Comparison of ENCODE assay signal across 8 cellular contexts in genomic region chr2:217785544-217786045, GRCh38.
A peak's percentile ranks its signal among the peaks of the same experiment; 100 is the strongest.
DNase-seq lines count a peak whose midpoint lies in the region; ATAC-seq, FAIRE-seq and TF ChIP-seq lines count a peak whose summit lies in the region.

No MANE protein-coding gene starts in this region.

- H3K56ac ChIP-seq in H1 (replicated peaks; ENCODE audit: insufficient read length, low read depth, low read length) = no peak overlapping the region

- peak; percentile 93 for TF ChIP-seq CTCF in activated CD8-positive, alpha-beta T cell treated with anti-CD3 and anti-CD28 coated beads for 36 hours (IDR thresholded peaks at IDR 0.05)
- TF ChIP-seq CTCF in H1 (IDR thresholded peaks at IDR 0.05; ENCODE audit: control extremely low read depth in 1 of 3, insufficient read depth in 1 of 3, low read depth in 1 of 3, low read length in 3 of 3) = peak; percentile 93 to 98 (median 96)
- TF ChIP-seq CTCF in mesothelial cell of epicardium (IDR thresholded peaks at IDR 0.05; ENCODE audit: unreplicated experiment) = peak; percentile 92

- no peaks in the 10 kb centered on the region for H3K36me3 ChIP-seq in H1 (ENCODE audit: control insufficient read depth in 2 of 4, insufficient read depth in 4 of 4, low read length in 3 of 4)

- 28% methylated on average over 10 of the region's 10 CpGs; no CpG with 5 or more reads in 1 of the 2 experiments for WGBS in H1 (ENCODE audit: extremely low coverage in 1 of 2, insufficient coverage in 1 of 2, insufficient read length in 1 of 2, insufficient replicate concordance in 2 of 2, low coverage in 1 of 2, low lambda C conversion rate in 2 of 2, missing lambda C conversion rate in 1 of 2), 2 experiments

- DNase-seq in NCI-H1417 (lab: John Stamatoyannopoulos, UW) (peak; percentile 26 to 77 (median 51)), NCI-H1417 treated with DMSO at 0.1 percent for 48 hours (lab: John Stamatoyannopoulos, UW) (no peak), NCI-H748 treated with DMSO at 0.1 percent for 48 hours (lab: John Stamatoyannopoulos, UW) (peak; percentile 69), H1 (ENCODE audit: low read depth in 1 of 2, low spot score in 2 of 2) (peak; percentile 53 to 96), mesothelial cell of epicardium (ENCODE audit: low spot score in 2 of 2, unreplicated experiment in 2 of 2) (peak; percentile 69 to 92)
- peak; percentile 85 for DNase-seq in activated CD8-positive, alpha-beta T cell treated with anti-CD3 and anti-CD28 coated beads for 36 hours
- peak; percentile 49 to 54 for DNase-seq in stimulated activated CD8-positive, alpha-beta memory T cell treated with anti-CD3 and anti-CD28 coated beads, Interleukin-2, amount 100 ng/mL, for 1 hour (ENCODE audit: low read depth in 2 of 2)

- 0 out of 2 replicates have a peak overlapping the region, but pooled peaks have one; percentile 94 for H2AFZ ChIP-seq in H1 (ENCODE audit: low read length)

- no peaks in the 10 kb centered on the region; a peak in 1 of 7 replicates for H3K27me3 ChIP-seq in H1 (replicated peaks in 1 of 4; ENCODE audit: control insufficient read depth in 3 of 4, extremely low read depth in 1 of 4, insufficient read depth in 3 of 4, low read length in 3 of 4)

- TF ChIP-seq EP300 in H1 (IDR thresholded peaks at IDR 0.05; ENCODE audit: borderline replicate concordance in 1 of 2, low read depth in 2 of 2, low read length in 2 of 2) = no peak

- peak; percentile 62 for ATAC-seq in HG03159 (IDR thresholded peaks at IDR 0.05; ENCODE audit: unreplicated experiment)
- ATAC-seq in activated CD8-positive, alpha-beta T cell treated with anti-CD3 and anti-CD28 coated beads for 36 hours = peak; percentile 64

- no peak overlapping the region for H2BK20ac ChIP-seq in H1 (ENCODE audit: low read length)

- H3K4me2 ChIP-seq in H1 (ENCODE audit: insufficient read depth in 1 of 2, low read depth in 2 of 2, low read length in 2 of 2) = peak overlapping the region in 1 of 2 experiments; percentile 34; a peak in 1 of 4 replicates

- no peak overlapping the region for H2BK12ac ChIP-seq in H1 (ENCODE audit: low read depth, low read length)

- H3K23ac ChIP-seq in H1 (ENCODE audit: insufficient read length) = no peak overlapping the region

- H3K27ac ChIP-seq in H1 (ENCODE audit: low read depth, low read length) = no peak overlapping the region

- peaks cover 3% of the 10 kb centered on the region for H3K36me3 Mint-ChIP-seq in activated CD8-positive, alpha-beta T cell treated with anti-CD3 and anti-CD28 coated beads for 36 hours (ENCODE audit: low read depth)
- H3K36me3 Mint-ChIP-seq in mesothelial cell of epicardium = peaks cover 6% of the 10 kb centered on the region

- peak overlapping the region; percentile 39 for H3K27ac Mint-ChIP-seq in activated CD8-positive, alpha-beta T cell treated with anti-CD3 and anti-CD28 coated beads for 36 hours
- H3K27ac Mint-ChIP-seq in mesothelial cell of epicardium = no peak overlapping the region

- no peak overlapping the region for H2BK120ac ChIP-seq in H1 (replicated peaks; ENCODE audit: low read depth, low read length)

- intact Hi-C loops in activated CD8-positive, alpha-beta T cell treated with anti-CD3 and anti-CD28 coated beads for 36 hours (cut with micrococcal nuclease) = loop anchor here (1.0 to 5.0 kb wide), 3 partner anchors 102 to 208 kb away; no protein-coding TSS in a partner anchor

- peaks cover 4 to 12% of the 10 kb centered on the region in 2 experiments; a peak in 3 of 4 replicates for H3K9me3 ChIP-seq in H1 (ENCODE audit: insufficient read depth in 2 of 2, low read depth in 1 of 2, low read length in 1 of 2)

- CTCF ChIA-PET in activated CD8-positive, alpha-beta T cell treated with anti-CD3 and anti-CD28 coated beads for 36 hours (lab: Charles Lee) = interaction anchor here (0.5 to 9.0 kb wide), 50 partner anchors 9 to 386 kb away, joined by 3 to 188 read pairs (median 4); partner anchors contain the start of gene RUFY4
- CTCF ChIA-PET in H1 (lab: Charles Lee; ENCODE audit: partially characterized antibody) = interaction anchor here (0.7 to 30.4 kb wide), 69 partner anchors 10 to 1044 kb away, joined by 3 to 759 read pairs (median 8); partner anchors contain the start of genes CXCR1, RUFY4 and TNS1

- no peaks in the 10 kb centered on the region for H4K20me1 ChIP-seq in H1 (replicated peaks in 1 of 2; ENCODE audit: control insufficient read depth in 1 of 2, insufficient read depth in 2 of 2, low read length in 2 of 2)

- H3K4me1 Mint-ChIP-seq in activated CD8-positive, alpha-beta T cell treated with anti-CD3 and anti-CD28 coated beads for 36 hours (ENCODE audit: low read depth) = peaks cover 11% of the 10 kb centered on the region
- peaks cover 3% of the 10 kb centered on the region for H3K4me1 Mint-ChIP-seq in mesothelial cell of epicardium

- H2BK15ac ChIP-seq in H1 (ENCODE audit: low read length) = peak overlapping the region; percentile 40; the same call in 1 of the 2 replicates

- no peak overlapping the region for H3K18ac ChIP-seq in H1 (ENCODE audit: extremely low read depth, low read length)

- no peaks in the 10 kb centered on the region for H3K79me2 ChIP-seq in H1 (ENCODE audit: control insufficient read depth in 1 of 2, insufficient read depth in 2 of 2, low read length in 2 of 2)

- no peak overlapping the region for H3K4ac ChIP-seq in H1 (replicated peaks; ENCODE audit: insufficient read length, low read depth, low read length)

- H4K8ac ChIP-seq in H1 (ENCODE audit: extremely low read depth, insufficient read depth, low read length) = peak overlapping the region; percentile 38; the same call in 1 of the 2 replicates

- no peak for TF ChIP-seq POLR2A in H1 (IDR thresholded peaks at IDR 0.05; ENCODE audit: control extremely low read depth in 1 of 2, low read depth in 2 of 2, low read length in 2 of 2)

- POLR2A ChIA-PET in activated CD8-positive, alpha-beta T cell treated with anti-CD3 and anti-CD28 coated beads for 36 hours (lab: Charles Lee) = no interaction called here
- POLR2A ChIA-PET in H1 (lab: Charles Lee; ENCODE audit: partially characterized antibody) = interaction anchor here (0.6 to 1.3 kb wide), 3 partner anchors 23 to 210 kb away, joined by 3 to 4 read pairs (median 3); no protein-coding TSS in a partner anchor

- no peaks in the 10 kb centered on the region; the same call in 1 of the 2 replicates for H3K23me2 ChIP-seq in H1 (ENCODE audit: low read depth, low read length)

- peak; percentile 65 for FAIRE-seq in H1 (lab: Jason Lieb, UNC)

- peak; percentile 98 to 100 for TF ChIP-seq RAD21 in H1 (IDR thresholded peaks at IDR 0.05 in 1 of 2, conservative IDR thresholded peaks at IDR 0.05 in 1 of 2; ENCODE audit: low read depth in 2 of 2, low read length in 2 of 2)

- no peak overlapping the region for H3K14ac ChIP-seq in H1 (ENCODE audit: insufficient read length)

- no peaks in the 10 kb centered on the region for H3K79me1 ChIP-seq in H1 (ENCODE audit: low read depth, low read length)

- no peak overlapping the region for H3K4me3 Mint-ChIP-seq in activated CD8-positive, alpha-beta T cell treated with anti-CD3 and anti-CD28 coated beads for 36 hours
- H3K4me3 Mint-ChIP-seq in mesothelial cell of epicardium = no peak overlapping the region

- peaks cover 12% of the 10 kb centered on the region for H3K9me3 Mint-ChIP-seq in activated CD8-positive, alpha-beta T cell treated with anti-CD3 and anti-CD28 coated beads for 36 hours
- H3K9me3 Mint-ChIP-seq in mesothelial cell of epicardium = peaks cover 13% of the 10 kb centered on the region

- no peak overlapping the region for H3K9ac ChIP-seq in H1 (replicated peaks in 1 of 4; ENCODE audit: extremely low read depth in 1 of 4, low read depth in 3 of 4, low read length in 3 of 4)

- H3K27me3 Mint-ChIP-seq in activated CD8-positive, alpha-beta T cell treated with anti-CD3 and anti-CD28 coated beads for 36 hours = no peaks in the 10 kb centered on the region
- H3K27me3 Mint-ChIP-seq in mesothelial cell of epicardium (ENCODE audit: low read depth) = no peaks in the 10 kb centered on the region

- H3K4me1 ChIP-seq in H1 (replicated peaks in 1 of 4; ENCODE audit: control insufficient read depth in 3 of 4, insufficient read depth in 4 of 4, low read length in 3 of 4) = peaks cover 0 to 2% (median 0%) of the 10 kb centered on the region in 4 experiments; a peak in 1 of 7 replicates

- H4K5ac ChIP-seq in H1 (ENCODE audit: insufficient read length, low read depth, low read length) = no peak overlapping the region

- H4K91ac ChIP-seq in H1 (replicated peaks; ENCODE audit: insufficient read length, low read length) = no peak overlapping the region

- H2AK5ac ChIP-seq in H1 (ENCODE audit: low read depth, low read length) = no peak overlapping the region

- no peak overlapping the region for H3K4me3 ChIP-seq in H1 (ENCODE audit: extremely low read depth in 1 of 4, insufficient read depth in 2 of 4, low read depth in 3 of 4, low read length in 4 of 4)

- H2BK5ac ChIP-seq in H1 (ENCODE audit: low read depth, low read length) = no peak overlapping the region

TF ChIP-seq in H1, 55 proteins besides CTCF, POLR2A, EP300 and RAD21 (continues in another document):
- TF ChIP-seq YY1 (IDR thresholded peaks at IDR 0.05; ENCODE audit: low read depth, low read length) (peak; percentile 79), CREB1 (IDR thresholded peaks at IDR 0.05) (no peak), BRCA1 (IDR thresholded peaks at IDR 0.05; ENCODE audit: low read depth, low read length) (no peak), SIX5 (IDR thresholded peaks at IDR 0.05; ENCODE audit: low read depth, low read length) (no peak), SIRT6 (IDR thresholded peaks at IDR 0.05; ENCODE audit: low read length) (no peak)
